ENCODE assay signal across 24 cellular contexts in genomic region chr1:8051650-8052049, GRCh38.
"Had no signal": no experiment of that assay in that cellular context is flagged by ENCODE, and none has a peak within 500 bp of the region (broad histone marks: within the 10 kb centered on the region; RNA-seq: fewer than 3 reads in every experiment).

No MANE protein-coding gene starts in this region.

- H3K27me3 Mint-ChIP-seq: type B pancreatic cell had no signal

- H3K27me3 ChIP-seq: breast epithelium, left lung, pancreas, testis, uterus had no signal

- H3K9me3 Mint-ChIP-seq: activated CD4-positive, alpha-beta T cell treated with anti-CD3 and anti-CD28 coated beads, Interleukin-2, amount 10 ng/mL, durations not matched to agents 24 days and 14 days; activated CD8-positive, alpha-beta T cell treated with anti-CD3 and anti-CD28 coated beads for 36 hours; activated naive CD4-positive, alpha-beta T cell treated with anti-CD3 and anti-CD28 coated beads, Interleukin-2, amount 50 U/mL, for 72 hours; activated T-cell treated with anti-CD3 and anti-CD28 coated beads, Interleukin-2, amount 50 U/mL, for 4 hours; activated T-helper 17 cell treated with anti-CD3 and anti-CD28 coated beads, Interleukin-2, amount 50 U/mL, for 72 hours; dendritic cell treated with granulocyte-macrophage colony-stimulating factor and Interleukin-4, amounts not matched to agents 40 ng/mL and 50 ng/mL, for 4 days; nephron; type B pancreatic cell had no signal

- DNase-seq: activated CD4-positive, alpha-beta T cell treated with anti-CD3 and anti-CD28 coated beads, Interleukin-2, amount 10 ng/mL, durations not matched to agents 24 days and 14 days; activated CD4-positive, CD25-positive, alpha-beta regulatory T cell treated with anti-CD3 and anti-CD28 coated beads, Interleukin-2, amount 50 U/mL, for 72 hours; activated CD8-positive, alpha-beta T cell treated with anti-CD3 and anti-CD28 coated beads for 36 hours; activated gamma-delta T cell treated with Interleukin-2 at 50 U/mL for 16 hours; activated T-cell treated with anti-CD3 and anti-CD28 coated beads, Interleukin-2, amount 50 U/mL, for 4 hours; central memory CD4-positive, alpha-beta T cell; glutamatergic neuron; left lung; lower lobe of right lung; mesendoderm; pancreas; psoas muscle; stimulated activated naive CD4-positive, alpha-beta T cell; SW 1271; T-helper 17 cell; T1000; testis; uterus had no signal

- H3K27ac Mint-ChIP-seq: activated CD4-positive, alpha-beta T cell treated with anti-CD3 and anti-CD28 coated beads, Interleukin-2, amount 10 ng/mL, durations not matched to agents 24 days and 14 days; activated CD8-positive, alpha-beta T cell treated with anti-CD3 and anti-CD28 coated beads for 36 hours; activated naive CD4-positive, alpha-beta T cell treated with anti-CD3 and anti-CD28 coated beads, Interleukin-2, amount 50 U/mL, for 72 hours; activated T-helper 17 cell treated with anti-CD3 and anti-CD28 coated beads, Interleukin-2, amount 50 U/mL, for 72 hours; dendritic cell treated with granulocyte-macrophage colony-stimulating factor and Interleukin-4, amounts not matched to agents 40 ng/mL and 50 ng/mL, for 4 days; T-helper 17 cell; type B pancreatic cell had no signal

- H3K9me3 ChIP-seq: breast epithelium, left lung, lower lobe of right lung, pancreas, psoas muscle, testis, uterus had no signal

- H3K4me3 Mint-ChIP-seq: activated CD4-positive, alpha-beta T cell treated with anti-CD3 and anti-CD28 coated beads, Interleukin-2, amount 10 ng/mL, durations not matched to agents 24 days and 14 days; activated CD8-positive, alpha-beta T cell treated with anti-CD3 and anti-CD28 coated beads for 36 hours; activated T-cell treated with anti-CD3 and anti-CD28 coated beads, Interleukin-2, amount 50 U/mL, for 4 hours; activated T-helper 17 cell treated with anti-CD3 and anti-CD28 coated beads, Interleukin-2, amount 50 U/mL, for 72 hours; dendritic cell treated with granulocyte-macrophage colony-stimulating factor and Interleukin-4, amounts not matched to agents 40 ng/mL and 50 ng/mL, for 4 days; nephron; T-helper 17 cell; type B pancreatic cell had no signal

- H3K4me1 ChIP-seq: pancreas, psoas muscle, testis, uterus had no signal

- H3K27ac ChIP-seq: breast epithelium, left lung, lower lobe of right lung, pancreas, psoas muscle, testis, uterus had no signal

- H3K36me3 ChIP-seq: breast epithelium, left lung, lower lobe of right lung, pancreas, uterus had no signal

- H3K4me3 ChIP-seq: breast epithelium, left lung, lower lobe of right lung, pancreas, psoas muscle, testis, uterus had no signal

- H3K36me3 Mint-ChIP-seq: activated naive CD4-positive, alpha-beta T cell treated with anti-CD3 and anti-CD28 coated beads, Interleukin-2, amount 50 U/mL, for 72 hours; type B pancreatic cell had no signal
